In the genomic region with DNA sequence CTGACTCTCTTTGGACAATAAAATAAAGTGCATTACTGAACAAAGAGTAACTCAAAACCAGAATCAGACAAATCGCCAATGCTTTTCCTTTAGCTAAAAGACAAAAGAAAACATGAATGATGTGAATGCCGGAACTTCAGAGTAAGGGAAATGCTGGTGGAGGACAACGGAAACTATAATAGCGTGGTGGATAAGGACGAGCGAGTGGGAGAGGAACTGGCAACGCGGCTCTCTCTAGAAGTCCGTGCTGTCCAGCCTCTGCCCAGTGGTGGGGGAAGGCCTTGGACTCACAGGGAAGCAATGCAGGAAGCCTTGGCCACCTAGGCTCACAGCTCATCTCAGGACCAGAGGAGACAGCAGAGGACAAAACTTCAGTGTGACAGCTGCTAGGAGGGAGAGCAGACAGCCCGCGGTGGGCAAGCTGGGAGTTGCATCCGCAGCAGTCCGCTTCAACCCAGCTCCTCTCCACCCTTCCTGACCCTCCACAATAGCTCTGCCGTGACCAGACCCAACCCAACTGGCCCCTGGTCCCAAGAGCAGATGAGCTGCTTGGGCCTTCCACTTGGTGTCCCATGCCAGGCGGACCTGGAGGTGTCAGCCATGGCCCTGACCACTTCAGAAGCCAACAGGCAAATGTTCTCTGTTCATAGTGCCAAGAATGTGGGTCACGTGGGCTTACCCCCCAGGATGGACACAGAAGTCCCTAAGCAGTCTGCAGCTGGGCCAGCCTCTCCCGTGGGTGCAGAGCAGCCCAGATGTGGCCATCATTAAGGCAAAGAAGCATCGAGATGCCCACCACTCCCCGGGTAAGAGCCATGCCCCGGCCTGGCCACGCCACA, we compare ENCODE assay signal across 16 cellular contexts. TPM values are rescaled to one million over a fixed set of nuclear protein-coding genes. Genes with fewer than 3 reads are reported as not detected.
DNase-seq lines count a peak whose midpoint lies in the region; ATAC-seq and TF ChIP-seq lines count a peak whose summit lies in the region.
"Had no signal": no experiment of that assay in that cellular context is flagged by ENCODE, and none has a peak within 500 bp of the region (broad histone marks: within the 10 kb centered on the region; RNA-seq: fewer than 3 reads in every experiment).

No MANE protein-coding gene starts in this region.

- CTCF ChIA-PET in Calu3 (lab: Charles Lee), result no interaction called here

- peaks cover 49% of the 10 kb centered on the region for H3K36me3 ChIP-seq in osteoblast (ENCODE audit: insufficient read depth, low read length)

- no peak overlapping the region for H3K4me3 ChIP-seq in osteoblast (ENCODE audit: insufficient read depth, low read length)
- H3K4me3 ChIP-seq: PC-9, thoracic aorta had no signal

- H3K27me3 Mint-ChIP-seq in Calu3 (ENCODE audit: unreplicated experiment), result no peaks in the 10 kb centered on the region
- no peaks in the 10 kb centered on the region for H3K27me3 Mint-ChIP-seq in IgD-negative memory B cell

- peaks cover 50% of the 10 kb centered on the region for H3K4me1 ChIP-seq in osteoblast (ENCODE audit: insufficient read depth, low read length)
- H3K4me1 ChIP-seq: parathyroid adenoma had no signal

- no peak overlapping the region for H3K27ac ChIP-seq in osteoblast (ENCODE audit: low read depth, low read length)
- H3K27ac ChIP-seq: parathyroid adenoma, PC-9 had no signal

- ATAC-seq in Right ventricle myocardium superior (ENCODE audit: poor library complexity), result peak; percentile 15

- no peak overlapping the region for H3K4me3 Mint-ChIP-seq in Calu3 (ENCODE audit: low read depth, unreplicated experiment)
- H3K4me3 Mint-ChIP-seq in IgD-negative memory B cell, result peak overlapping the region in 1 of 4 donors; percentile 40

- TF ChIP-seq CTCF in Calu3 (IDR thresholded peaks at IDR 0.05; ENCODE audit: unreplicated experiment) (no peak), osteoblast (IDR thresholded peaks at IDR 0.05; ENCODE audit: extremely low read depth, low read depth, low read length) (no peak)

- no peaks in the 10 kb centered on the region for H3K9me3 Mint-ChIP-seq in Calu3 (ENCODE audit: low read depth, unreplicated experiment)
- no peaks in the 10 kb centered on the region for H3K9me3 Mint-ChIP-seq in IgD-negative memory B cell

- BruUV-seq in Calu3 (replicated peaks; lab: Mats Ljungman, UMichigan), result no TSS peak

- peaks cover 4% of the 10 kb centered on the region for H3K79me2 ChIP-seq in osteoblast (ENCODE audit: insufficient read depth, low read length)
- H3K79me2 ChIP-seq: parathyroid adenoma had no signal

- no peaks in the 10 kb centered on the region for H3K27me3 ChIP-seq in osteoblast (ENCODE audit: insufficient read depth, low read length)

- no peak for DNase-seq in Calu3
- no peak for DNase-seq in Right ventricle myocardium superior
- peak; percentile 67 for DNase-seq in osteoblast (ENCODE audit: insufficient read length, low spot score, missing footprints)
- DNase-seq in NK-92 treated with Interleukin-12 subunit alpha and Interleukin-12 subunit beta, amount 100 ng/mL, for 24 hours (lab: John Stamatoyannopoulos, UW), result no peak
- DNase-seq in cerebellum (ENCODE audit: low spot score), result no peak
- no peak for DNase-seq in NCI-H1105 treated with DMSO at 0.1 percent for 48 hours (lab: John Stamatoyannopoulos, UW)
- no peak for DNase-seq in HUDEP-2 (lab: John Stamatoyannopoulos, UW; ENCODE audit: unreplicated experiment in 76 of 76)
- DNase-seq: activated CD8-positive, alpha-beta memory T cell treated with anti-CD3 and anti-CD28 coated beads, Interleukin-2, amount 50 U/mL, for 4 hours; cortex of kidney; NCI-H1436; NCI-H2171; PC-9 had no signal

- H2AFZ ChIP-seq in osteoblast (ENCODE audit: low read length), result no peak overlapping the region
- H2AFZ ChIP-seq: parathyroid adenoma, PC-9 had no signal

- no peak overlapping the region for H3K4me2 ChIP-seq in osteoblast (ENCODE audit: insufficient read depth, low read length)
- H3K4me2 ChIP-seq: PC-9 had no signal

- peaks cover 12% of the 10 kb centered on the region for H4K20me1 ChIP-seq in osteoblast (ENCODE audit: insufficient read depth, low read length)

- intact Hi-C loops in Calu3 (cut with micrococcal nuclease; ENCODE audit: unreplicated experiment), result no loop called here
- intact Hi-C loops in Right ventricle myocardium superior (cut with DNase I), result no loop called here

- peaks cover 89% of the 10 kb centered on the region for H3K36me3 Mint-ChIP-seq in Calu3 (ENCODE audit: insufficient read depth, unreplicated experiment)
- H3K36me3 Mint-ChIP-seq in IgD-negative memory B cell, result peaks cover 3% of the 10 kb centered on the region

- peak overlapping the region; percentile 17 for H3K27ac Mint-ChIP-seq in Calu3 (ENCODE audit: unreplicated experiment)
- peak overlapping the region; percentile 51 to 82 (median 73) for H3K27ac Mint-ChIP-seq in IgD-negative memory B cell

- H3K4me1 Mint-ChIP-seq in Calu3 (ENCODE audit: low read depth, unreplicated experiment) (peaks cover 24% of the 10 kb centered on the region), IgD-negative memory B cell (peaks cover 23 to 31% (median 29%) of the 10 kb centered on the region in 3 donors)

- no peaks in the 10 kb centered on the region for H3K9me3 ChIP-seq in osteoblast (ENCODE audit: low read depth, low read length)
- H3K9me3 ChIP-seq: thoracic aorta had no signal

RNA-seq across cellular contexts. Expression of a gene that starts 5.3 kb away (rescaled TPM):
- 39.4 and 39.7 TPM in 2 replicates for total RNA-seq in Calu3 (2022)
- polyA plus RNA-seq in IgD-negative memory B cell, result 25.6 TPM
- 13.0 TPM for total RNA-seq in Right ventricle myocardium superior
- 43.0 and 44.5 TPM in 2 replicates for total RNA-seq in osteoblast
- 25.8 TPM for total RNA-seq in cerebellum

RNA-seq across cellular contexts. Expression of a gene that starts 29.3 kb away (rescaled TPM):
- 5.5 and 7.0 TPM in 2 replicates for total RNA-seq in Calu3 (2022)
- polyA plus RNA-seq in IgD-negative memory B cell, result 0.83 TPM
- 0.19 TPM for total RNA-seq in Right ventricle myocardium superior
- 2.9 and 5.1 TPM in 2 replicates for total RNA-seq in osteoblast
- 4.0 TPM for total RNA-seq in cerebellum
- total RNA-seq: epithelial cell of proximal tubule had no signal

RNA-seq across cellular contexts. Expression of a gene that starts 44.9 kb away (rescaled TPM):
- 2,184 and 2,327 TPM in 2 replicates for total RNA-seq in Calu3 (2022)
- 1,302 TPM for polyA plus RNA-seq in IgD-negative memory B cell
- total RNA-seq in Right ventricle myocardium superior, result 369 TPM
- 10,373 and 13,273 TPM in 2 replicates for total RNA-seq in osteoblast
- 4,386 TPM for total RNA-seq in cerebellum
